16 cellular contexts compared by ENCODE assay signal in the genomic region with DNA sequence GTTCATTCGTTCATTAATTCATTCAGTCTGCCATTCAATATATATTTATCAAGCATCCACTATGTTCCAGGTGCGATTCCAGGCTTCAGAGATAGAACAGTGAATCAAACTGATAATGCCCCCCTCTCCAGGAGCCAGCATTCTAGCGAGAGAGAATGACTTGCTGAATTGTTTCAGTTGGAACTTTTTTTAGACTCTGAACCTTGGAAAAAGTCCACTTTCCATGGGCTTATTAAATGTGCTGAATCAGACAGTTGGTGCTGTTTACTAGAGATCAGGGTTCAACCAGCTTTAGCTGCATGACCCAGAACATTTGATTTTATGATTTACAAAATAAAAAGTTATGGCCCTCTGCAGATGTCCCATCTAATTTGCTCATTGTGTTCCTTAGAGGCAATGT.
A peak's percentile ranks its signal among the peaks of the same experiment; 100 is the strongest.
DNase-seq lines count a peak whose midpoint lies in the region; ATAC-seq and TF ChIP-seq lines count a peak whose summit lies in the region.
"Had no signal": no experiment of that assay in that cellular context is flagged by ENCODE, and none has a peak within 500 bp of the region (broad histone marks: within the 10 kb centered on the region; RNA-seq: fewer than 3 reads in every experiment).

No MANE protein-coding gene starts in this region.

- H3K4me3 ChIP-seq in upper lobe of right lung, result no peak overlapping the region
- H3K4me3 ChIP-seq: dorsolateral prefrontal cortex had no signal

- peak overlapping the region; percentile 6 for H3K27ac Mint-ChIP-seq in activated T-cell treated with anti-CD3 and anti-CD28 coated beads, Interleukin-2, amount 50 U/mL, for 72 hours
- peak overlapping the region; percentile 49 to 74 (median 72) for H3K27ac Mint-ChIP-seq in nephron
- H3K27ac Mint-ChIP-seq: activated CD8-positive, alpha-beta memory T cell treated with anti-CD3 and anti-CD28 coated beads, Interleukin-2, amount 10 ng/mL, durations not matched to agents 7 days and 5 days had no signal

- TF ChIP-seq CTCF in nephron (IDR thresholded peaks at IDR 0.05; ENCODE audit: unreplicated experiment in 3 of 3) (no peak), upper lobe of right lung (IDR thresholded peaks at IDR 0.05) (no peak)

- no peak for ATAC-seq in activated T-cell treated with anti-CD3 and anti-CD28 coated beads, Interleukin-2, amount 50 U/mL, for 72 hours (replicated peaks in 1 of 2)
- ATAC-seq in left ventricle myocardium superior (peak; percentile 7), upper lobe of right lung (no peak), esophagus mucosa (no peak)
- ATAC-seq: activated CD8-positive, alpha-beta memory T cell treated with anti-CD3 and anti-CD28 coated beads, Interleukin-2, amount 10 ng/mL, durations not matched to agents 7 days and 5 days had no signal

- no peak for DNase-seq in activated T-cell treated with anti-CD3 and anti-CD28 coated beads, Interleukin-2, amount 50 U/mL, for 72 hours
- no peak for DNase-seq in activated T-cell treated with anti-CD3 and anti-CD28 coated beads for 4 hours
- no peak for DNase-seq in left ventricle myocardium superior
- DNase-seq in upper lobe of right lung, result no peak
- DNase-seq in DMS153 treated with DMSO at 0.1 percent for 48 hours (lab: John Stamatoyannopoulos, UW; ENCODE audit: unreplicated experiment), result no peak
- no peak for DNase-seq in putamen (ENCODE audit: low spot score)
- DNase-seq: activated CD4-positive, CD25-positive, alpha-beta regulatory T cell treated with anti-CD3 and anti-CD28 coated beads, Interleukin-2, amount 50 U/mL, for 72 hours; activated CD8-positive, alpha-beta memory T cell treated with anti-CD3 and anti-CD28 coated beads, Interleukin-2, amount 10 ng/mL, durations not matched to agents 7 days and 5 days; activated naive CD4-positive, alpha-beta T cell treated with Interleukin-2 at 50 U/mL for 16 hours; dorsolateral prefrontal cortex; NCI-H1436 treated with DMSO at 0.1 percent for 48 hours; stimulated activated CD4-positive, alpha-beta T cell treated with anti-CD3 and anti-CD28 coated beads, Interleukin-4, amount 100 ng/mL, for 1 hour had no signal

- no peaks in the 10 kb centered on the region for H3K36me3 Mint-ChIP-seq in activated T-cell treated with anti-CD3 and anti-CD28 coated beads, Interleukin-2, amount 50 U/mL, for 72 hours (ENCODE audit: insufficient read depth in 2 of 2)
- H3K36me3 Mint-ChIP-seq in nephron (ENCODE audit: low read depth), result no peaks in the 10 kb centered on the region
- H3K36me3 Mint-ChIP-seq: activated CD8-positive, alpha-beta memory T cell treated with anti-CD3 and anti-CD28 coated beads, Interleukin-2, amount 10 ng/mL, durations not matched to agents 7 days and 5 days had no signal

- intact Hi-C loops in left ventricle myocardium superior (cut with micrococcal nuclease), result no loop called here
- intact Hi-C loops in upper lobe of right lung (cut with DNase I), result no loop called here

- peaks cover 3% of the 10 kb centered on the region for H3K4me1 Mint-ChIP-seq in activated T-cell treated with anti-CD3 and anti-CD28 coated beads, Interleukin-2, amount 50 U/mL, for 72 hours (ENCODE audit: low read depth)
- H3K4me1 Mint-ChIP-seq in nephron, result peaks cover 42% of the 10 kb centered on the region

- peak overlapping the region; percentile 30 for H3K27ac ChIP-seq in upper lobe of right lung
- H3K27ac ChIP-seq: 22Rv1, C4-2B had no signal

- no peaks in the 10 kb centered on the region for H3K9me3 ChIP-seq in upper lobe of right lung

- peaks cover 5% of the 10 kb centered on the region for H3K4me1 ChIP-seq in upper lobe of right lung

- no peaks in the 10 kb centered on the region for H3K9me3 Mint-ChIP-seq in activated T-cell treated with anti-CD3 and anti-CD28 coated beads, Interleukin-2, amount 50 U/mL, for 72 hours
- no peaks in the 10 kb centered on the region for H3K9me3 Mint-ChIP-seq in nephron

- H3K27me3 Mint-ChIP-seq in activated T-cell treated with anti-CD3 and anti-CD28 coated beads, Interleukin-2, amount 50 U/mL, for 72 hours (ENCODE audit: low read depth), result peaks cover 12% of the 10 kb centered on the region
- H3K27me3 Mint-ChIP-seq in nephron (ENCODE audit: low read depth), result no peaks in the 10 kb centered on the region

- no peak overlapping the region for H3K4me3 Mint-ChIP-seq in activated T-cell treated with anti-CD3 and anti-CD28 coated beads, Interleukin-2, amount 50 U/mL, for 72 hours
- no peak overlapping the region for H3K4me3 Mint-ChIP-seq in nephron
- H3K4me3 Mint-ChIP-seq: activated CD8-positive, alpha-beta memory T cell treated with anti-CD3 and anti-CD28 coated beads, Interleukin-2, amount 10 ng/mL, durations not matched to agents 7 days and 5 days had no signal

- H3K36me3 ChIP-seq in upper lobe of right lung, result no peaks in the 10 kb centered on the region

- no peaks in the 10 kb centered on the region for H3K27me3 ChIP-seq in upper lobe of right lung
- H3K27me3 ChIP-seq: dorsolateral prefrontal cortex had no signal
